30 cellular contexts compared by ENCODE assay signal in the genomic region with DNA sequence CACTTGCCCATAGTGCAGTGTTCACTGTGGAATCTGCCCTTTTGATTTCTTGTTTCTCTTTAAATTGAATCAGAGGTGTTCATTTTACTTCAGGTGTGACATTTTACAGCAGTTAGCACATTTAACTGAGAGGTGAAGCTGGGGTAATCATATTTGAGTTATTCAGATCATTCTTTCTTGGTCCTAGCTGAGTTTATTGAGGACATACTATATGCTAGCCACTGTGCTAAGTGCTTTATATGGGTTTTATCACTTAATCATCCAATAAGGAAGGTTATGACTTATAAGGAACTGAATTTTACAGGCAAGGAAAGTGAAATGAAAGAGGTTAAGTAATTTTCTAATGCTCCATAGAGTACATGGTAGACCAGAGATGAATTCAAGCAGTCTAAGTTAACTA.
DNase-seq lines count a peak whose midpoint lies in the region; ATAC-seq and TF ChIP-seq lines count a peak whose summit lies in the region.
"Had no signal": no experiment of that assay in that cellular context is flagged by ENCODE, and none has a peak within 500 bp of the region (broad histone marks: within the 10 kb centered on the region; RNA-seq: fewer than 3 reads in every experiment).

No MANE protein-coding gene starts in this region.

- H4K20me1 ChIP-seq in mammary epithelial cell (ENCODE audit: insufficient read depth, low read length) = no peaks in the 10 kb centered on the region
- H4K20me1 ChIP-seq: BLaER1; BLaER1 treated with 17β-estradiol and CSF1 and Interleukin-3, amounts not matched to agents 10 nM and 100 nM had no signal

- no peak overlapping the region for H3K4me2 ChIP-seq in mammary epithelial cell (ENCODE audit: insufficient read depth, low read depth, low read length)
- H3K4me2 ChIP-seq: A549; BLaER1; BLaER1 treated with 17β-estradiol and CSF1 and Interleukin-3, amounts not matched to agents 10 nM and 100 nM had no signal

- no peak for DNase-seq in left colon
- DNase-seq in mucosa of descending colon = no peak
- DNase-seq in 8988T = no peak
- no peak for DNase-seq in activated gamma-delta T cell (lab: John Stamatoyannopoulos, UW)
- no peak for DNase-seq in mammary epithelial cell
- DNase-seq: ACHN; AML-193; BE2C; C1 segment of cervical spinal cord; Caco-2; Calu3; CD4-positive, alpha-beta memory T cell; CD4-positive, alpha-beta T cell; CD4-positive, CD25-positive, alpha-beta regulatory T cell; CD8-positive, alpha-beta memory T cell; CD8-positive, alpha-beta T cell; COR-L47; DMS 273 treated with DMSO at 0.1 percent for 48 hours; DMS153; DMS53; DMS79; DMS79 treated with DMSO at 0.1 percent for 48 hours; DND-41; EL had no signal

- peaks cover 2% of the 10 kb centered on the region for H3K27me3 ChIP-seq in mammary epithelial cell (ENCODE audit: insufficient read depth, low read length)
- H3K27me3 ChIP-seq: BE2C; BLaER1; BLaER1 treated with 17β-estradiol and CSF1 and Interleukin-3, amounts not matched to agents 10 nM and 100 nM had no signal

- H3K4me1 ChIP-seq in HEK293 (ENCODE audit: control insufficient read depth, insufficient read depth, low read length) (peaks cover 11% of the 10 kb centered on the region), mucosa of descending colon (ENCODE audit: low read depth) (peaks cover 12% of the 10 kb centered on the region), mammary epithelial cell (ENCODE audit: insufficient read depth, low read length) (no peaks in the 10 kb centered on the region)
- H3K4me1 ChIP-seq: BE2C; BLaER1; BLaER1 treated with 17β-estradiol and CSF1 and Interleukin-3, amounts not matched to agents 10 nM and 100 nM; Caco-2 had no signal

- H3K9ac ChIP-seq in mammary epithelial cell (ENCODE audit: insufficient read depth, low read length) = no peak overlapping the region
- H3K9ac ChIP-seq: BLaER1; BLaER1 treated with 17β-estradiol and CSF1 and Interleukin-3, amounts not matched to agents 10 nM and 100 nM had no signal

- H3K27ac ChIP-seq in HEK293 (ENCODE audit: extremely low read depth, low read depth, low read length) = no peak overlapping the region
- no peak overlapping the region for H3K27ac ChIP-seq in mammary epithelial cell (ENCODE audit: insufficient read depth, low read depth, low read length)
- H3K27ac ChIP-seq: 22Rv1; A549; BLaER1; BLaER1 treated with 17β-estradiol and CSF1 and Interleukin-3, amounts not matched to agents 10 nM and 100 nM; C4-2B had no signal

- H3K9me3 ChIP-seq in HEK293 (ENCODE audit: control insufficient read depth, insufficient read depth, low read depth, low read length) (no peaks in the 10 kb centered on the region), mucosa of descending colon (no peaks in the 10 kb centered on the region), mammary epithelial cell (replicated peaks; ENCODE audit: insufficient read depth, low read length) (no peaks in the 10 kb centered on the region)
- H3K9me3 ChIP-seq: A549; BE2C; BLaER1; BLaER1 treated with 17β-estradiol and CSF1 and Interleukin-3, amounts not matched to agents 10 nM and 100 nM; Caco-2 had no signal

- in situ Hi-C loops in mammary epithelial cell (cut with MboI; ENCODE audit: low sequenced_read_pairs in 2 of 2) = no loop called here

- H3K4me3 ChIP-seq in HEK293 (ENCODE audit: low read depth, low read length) (no peak overlapping the region), mucosa of descending colon (no peak overlapping the region), mammary epithelial cell (replicated peaks in 1 of 3; ENCODE audit: insufficient read depth in 1 of 3, low read depth in 2 of 3, low read length in 3 of 3) (no peak overlapping the region)
- H3K4me3 ChIP-seq: A549; BLaER1; BLaER1 treated with 17β-estradiol and CSF1 and Interleukin-3, amounts not matched to agents 10 nM and 100 nM had no signal

- POLR2A ChIA-PET in HEK293 (lab: Yijun Ruan, JAX) = no interaction called here

- intact Hi-C loops in left colon (cut with DNase I, micrococcal nuclease) = loop anchor here in 1 of 2 donors (10.0 kb wide), 1 partner anchor 800 kb away; no protein-coding TSS in a partner anchor
- intact Hi-C loops in mucosa of descending colon (cut with DNase I, micrococcal nuclease) = no loop called here
- intact Hi-C loops in mammary epithelial cell (cut with micrococcal nuclease) = loop anchor here (5.0 kb wide), 1 partner anchor 957 kb away; no protein-coding TSS in a partner anchor

- H3K36me3 ChIP-seq in HEK293 (ENCODE audit: control insufficient read depth in 2 of 2, insufficient read depth in 1 of 2, low read length in 2 of 2) = no peaks in the 10 kb centered on the region
- H3K36me3 ChIP-seq in mucosa of descending colon (ENCODE audit: low read depth) = no peaks in the 10 kb centered on the region
- H3K36me3 ChIP-seq in mammary epithelial cell (ENCODE audit: insufficient read depth, low read length) = no peaks in the 10 kb centered on the region
- H3K36me3 ChIP-seq: BE2C; BLaER1; BLaER1 treated with 17β-estradiol and CSF1 and Interleukin-3, amounts not matched to agents 10 nM and 100 nM had no signal

- ATAC-seq in left colon (peak; percentile 61), mucosa of descending colon (peak; percentile 63)
- ATAC-seq: A549; CD8-positive, alpha-beta T cell had no signal

- dilution Hi-C loops in mammary epithelial cell (cut with HindIII; ENCODE audit: low sequenced_read_pairs) = loop anchor here (5.0 kb wide), 1 partner anchor 47 kb away; no protein-coding TSS in a partner anchor

- TF ChIP-seq CTCF in HEK293 (tag by site-specific recombination; IDR thresholded peaks at IDR 0.05) = no peak
- no peak for TF ChIP-seq CTCF in mucosa of descending colon (IDR thresholded peaks at IDR 0.05)
- no peak for TF ChIP-seq CTCF in mammary epithelial cell (conservative IDR thresholded peaks at IDR 0.05 in 1 of 2, IDR thresholded peaks at IDR 0.05 in 1 of 2; ENCODE audit: extremely low read depth in 1 of 2, insufficient read depth in 1 of 2, low read depth in 1 of 2, low read length in 2 of 2)

- no peak overlapping the region for H2AFZ ChIP-seq in mammary epithelial cell (ENCODE audit: low read depth, low read length)

- BruUV-seq in mammary epithelial cell (replicated peaks; lab: Mats Ljungman, UMichigan) = no TSS peak

- CTCF ChIA-PET in HEK293 (lab: Yijun Ruan, JAX) (interaction anchor here (0.6 to 0.7 kb wide), 2 partner anchors 489 to 697 kb away, joined by 3 to 5 read pairs; no protein-coding TSS in a partner anchor), mammary epithelial cell (lab: Charles Lee; ENCODE audit: low non-redundant PET) (no interaction called here)

- H3K79me2 ChIP-seq in mammary epithelial cell (ENCODE audit: insufficient read depth, low read length) = no peaks in the 10 kb centered on the region

TF ChIP-seq in HEK293, 187 proteins besides CTCF, POLR2A, EP300 and RAD21:
- TF ChIP-seq ZNF664 (tag by site-specific recombination; IDR thresholded peaks at IDR 0.05) (peak; percentile 35; the same call in 1 of the 2 replicates), ZNF274 (IDR thresholded peaks at IDR 0.05; ENCODE audit: low read length) (no peak), ZNF274 (tag by site-specific recombination; IDR thresholded peaks at IDR 0.05; ENCODE audit: borderline replicate concordance) (no peak)
